In the genomic region with DNA sequence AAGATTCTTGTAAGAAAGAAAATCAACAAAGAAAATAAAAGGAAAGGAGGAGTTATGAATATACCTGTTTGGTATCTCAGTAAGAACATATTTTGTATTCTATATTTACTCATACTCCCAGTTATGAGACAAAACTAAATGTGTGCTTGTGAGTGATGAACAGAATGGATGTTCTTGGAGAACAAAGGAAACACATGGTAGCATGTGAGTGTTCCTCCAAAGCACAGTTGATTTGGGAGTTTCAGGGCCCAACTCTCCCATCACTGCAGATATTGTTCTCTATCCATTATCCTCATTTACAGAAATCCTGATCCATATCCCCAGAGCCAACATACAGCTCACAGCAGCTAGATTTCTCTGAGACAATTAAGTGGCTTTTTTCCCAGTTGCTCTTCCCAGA, we compare ENCODE assay signal across 18 cellular contexts.
"Had no signal": no experiment of that assay in that cellular context is flagged by ENCODE, and none has a peak within 500 bp of the region (broad histone marks: within the 10 kb centered on the region; RNA-seq: fewer than 3 reads in every experiment).

No MANE protein-coding gene starts in this region.

- H3K4me3 Mint-ChIP-seq: naive B cell; nephron; stimulated activated effector memory CD8-positive, alpha-beta T cell treated with anti-CD3 and anti-CD28 coated beads, Interleukin-12 subunit alpha, Interleukin-12 subunit beta, amount 100 ng/mL, for 72 hours had no signal

- H3K36me3 Mint-ChIP-seq: naive B cell; stimulated activated effector memory CD8-positive, alpha-beta T cell treated with anti-CD3 and anti-CD28 coated beads, Interleukin-12 subunit alpha, Interleukin-12 subunit beta, amount 100 ng/mL, for 72 hours had no signal

- H3K4me1 Mint-ChIP-seq: naive B cell; stimulated activated effector memory CD8-positive, alpha-beta T cell treated with anti-CD3 and anti-CD28 coated beads, Interleukin-12 subunit alpha, Interleukin-12 subunit beta, amount 100 ng/mL, for 72 hours had no signal

- DNase-seq: cortex of kidney; dorsolateral prefrontal cortex; effector memory CD4-positive, alpha-beta T cell; left ventricle myocardium inferior; lower lobe of right lung; mesenchymal stem cell; midbrain; naive B cell; right cardiac atrium; stimulated activated CD4-positive, alpha-beta T cell treated with anti-CD3 and anti-CD28 coated beads, Interleukin-4, amount 100 ng/mL, for 1 hour; stimulated activated CD8-positive, alpha-beta memory T cell treated with anti-CD3 and anti-CD28 coated beads, Interleukin-4, amount 100 ng/mL, for 48 hours; stimulated activated naive CD8-positive, alpha-beta T cell treated with anti-CD3 and anti-CD28 coated beads, Interleukin-15, Interleukin-2, amounts not matched to agents 100 U/mL and 50 U/mL, for 24 hours; tibial artery; upper lobe of left lung; uterus had no signal

- ATAC-seq: esophagus mucosa; lower lobe of right lung; right cardiac atrium; stimulated activated effector memory CD8-positive, alpha-beta T cell treated with anti-CD3 and anti-CD28 coated beads, Interleukin-12 subunit alpha, Interleukin-12 subunit beta, amount 100 ng/mL, for 72 hours; stimulated activated naive CD8-positive, alpha-beta T cell treated with anti-CD3 and anti-CD28 coated beads, Interleukin-15, Interleukin-2, amounts not matched to agents 100 U/mL and 50 U/mL, for 24 hours had no signal

- H3K9me3 Mint-ChIP-seq: naive B cell; nephron; stimulated activated effector memory CD8-positive, alpha-beta T cell treated with anti-CD3 and anti-CD28 coated beads, Interleukin-12 subunit alpha, Interleukin-12 subunit beta, amount 100 ng/mL, for 72 hours had no signal

- H3K27ac Mint-ChIP-seq: naive B cell; nephron; stimulated activated effector memory CD8-positive, alpha-beta T cell treated with anti-CD3 and anti-CD28 coated beads, Interleukin-12 subunit alpha, Interleukin-12 subunit beta, amount 100 ng/mL, for 72 hours had no signal
